Comparison of ENCODE assay signal across 15 cellular contexts in the genomic region with DNA sequence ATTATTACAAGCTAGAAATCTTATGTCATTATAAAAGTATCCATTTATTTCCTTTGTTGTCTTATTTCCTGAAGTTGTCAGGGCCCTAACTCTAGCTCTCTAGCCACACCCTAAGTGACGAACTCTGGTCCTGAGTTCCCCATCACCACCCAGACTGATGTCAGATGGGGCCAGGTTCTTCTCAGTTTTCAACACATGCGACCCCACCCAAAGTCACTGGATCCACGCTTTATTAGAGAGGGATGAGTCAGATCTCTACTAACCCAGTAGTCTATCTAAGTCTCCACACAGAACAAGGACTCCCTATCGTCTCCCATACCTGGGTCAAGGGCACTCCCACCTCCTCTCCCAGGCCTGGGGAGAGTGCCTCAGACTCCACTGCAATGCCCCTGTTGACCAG. TPM values are rescaled to one million over a fixed set of nuclear protein-coding genes. Genes with fewer than 3 reads are reported as not detected.
DNase-seq lines count a peak whose midpoint lies in the region; ATAC-seq, FAIRE-seq and TF ChIP-seq lines count a peak whose summit lies in the region.
"Had no signal": no experiment of that assay in that cellular context is flagged by ENCODE, and none has a peak within 500 bp of the region (broad histone marks: within the 10 kb centered on the region; RNA-seq: fewer than 3 reads in every experiment).

No MANE protein-coding gene starts in this region.

- POLR2A ChIA-PET in PC-9 (lab: Charles Lee; ENCODE audit: unreplicated experiment) (interaction anchor here (0.7 kb wide), 1 partner anchor 255 kb away, joined by 3 read pairs; the partner anchor contains the start of gene CCDC112), endothelial cell of umbilical vein (lab: Charles Lee) (interaction anchor here (0.6 kb wide), 1 partner anchor 11 kb away, joined by 3 read pairs; no protein-coding TSS in a partner anchor)
- POLR2A ChIA-PET in naive thymus-derived CD4-positive, alpha-beta T cell (lab: Charles Lee), result no interaction called here

- H3K9me1 ChIP-seq in endothelial cell of umbilical vein (replicated peaks; ENCODE audit: control insufficient read depth, extremely low read depth, insufficient read depth, low read length), result no peaks in the 10 kb centered on the region

- no peak overlapping the region for H3K27ac Mint-ChIP-seq in naive thymus-derived CD4-positive, alpha-beta T cell
- H3K27ac Mint-ChIP-seq: activated T-helper 2 cell treated with anti-CD3 and anti-CD28 coated beads, Interferon-gamma antibody, Interleukin-2, Interleukin-4, amounts not matched to agents 10 μg/mL and 5 μg/mL and 100 μg/mL, durations not matched to agents 14 hours and 24 hours and 36 hours; CD4-positive, alpha-beta T cell; stimulated activated naive CD8-positive, alpha-beta T cell treated with anti-CD3 and anti-CD28 coated beads, Interleukin-15, Interleukin-2, amounts not matched to agents 100 ng/mL and 50 ng/mL, for 24 hours had no signal

- H3K79me2 ChIP-seq in PC-9 (ENCODE audit: low read depth), result no peaks in the 10 kb centered on the region
- H3K79me2 ChIP-seq in endothelial cell of umbilical vein (ENCODE audit: control insufficient read depth, insufficient read depth, low read length), result no peaks in the 10 kb centered on the region

- H3K27ac ChIP-seq in PC-9, result no peak overlapping the region
- no peak overlapping the region for H3K27ac ChIP-seq in endothelial cell of umbilical vein (ENCODE audit: insufficient read depth, low read depth, low read length)
- no peak overlapping the region for H3K27ac ChIP-seq in naive thymus-derived CD4-positive, alpha-beta T cell (ENCODE audit: low read depth, low read length)

- peaks cover 0 to 6% (median under 1%) of the 10 kb centered on the region in 11 donors for H3K9me3 Mint-ChIP-seq in naive thymus-derived CD4-positive, alpha-beta T cell
- H3K9me3 Mint-ChIP-seq: CD4-positive, alpha-beta T cell; stimulated activated naive CD8-positive, alpha-beta T cell treated with anti-CD3 and anti-CD28 coated beads, Interleukin-15, Interleukin-2, amounts not matched to agents 100 ng/mL and 50 ng/mL, for 24 hours had no signal

- peaks cover 0 to 2% (median 0%) of the 10 kb centered on the region in 7 donors for H3K4me1 Mint-ChIP-seq in naive thymus-derived CD4-positive, alpha-beta T cell

- no peaks in the 10 kb centered on the region; the same call in 1 of the 2 replicates for H3F3A ChIP-seq in PC-9 (ENCODE audit: insufficient read depth, low read depth)

- H3K4me1 ChIP-seq in PC-9 (replicated peaks; ENCODE audit: insufficient read depth), result peaks cover 14% of the 10 kb centered on the region; the same call in 1 of the 2 replicates
- peaks cover 10% of the 10 kb centered on the region for H3K4me1 ChIP-seq in endothelial cell of umbilical vein (ENCODE audit: control insufficient read depth, extremely low read depth, insufficient read depth, low read length)
- no peaks in the 10 kb centered on the region for H3K4me1 ChIP-seq in naive thymus-derived CD4-positive, alpha-beta T cell (ENCODE audit: control insufficient read depth in 2 of 2, insufficient read depth in 2 of 2, low read length in 2 of 2)

- H3K9me3 ChIP-seq in PC-9 (ENCODE audit: insufficient read depth, low read depth) (peaks cover 7% of the 10 kb centered on the region), endothelial cell of umbilical vein (replicated peaks; ENCODE audit: control insufficient read depth, insufficient read depth, low read length) (no peaks in the 10 kb centered on the region)
- no peaks in the 10 kb centered on the region for H3K9me3 ChIP-seq in naive thymus-derived CD4-positive, alpha-beta T cell (ENCODE audit: control insufficient read depth in 2 of 3, low read length in 3 of 3)

- peak; percentile 83 for ATAC-seq in naive thymus-derived CD4-positive, alpha-beta T cell
- ATAC-seq in HG03135 (IDR thresholded peaks at IDR 0.05; ENCODE audit: unreplicated experiment), result no peak

- TF ChIP-seq CTCF in PC-9 (conservative IDR thresholded peaks at IDR 0.05) (no peak), endothelial cell of umbilical vein (IDR thresholded peaks at IDR 0.05; ENCODE audit: extremely low read depth in 1 of 2, insufficient read depth in 1 of 2, low read depth in 1 of 2, low read length in 2 of 2) (no peak)

- H3K27me3 ChIP-seq in PC-9 (ENCODE audit: insufficient read depth, low read depth) (no peaks in the 10 kb centered on the region), endothelial cell of umbilical vein (ENCODE audit: control insufficient read depth in 2 of 2, insufficient read depth in 2 of 2, low read length in 2 of 2) (no peaks in the 10 kb centered on the region)
- no peaks in the 10 kb centered on the region for H3K27me3 ChIP-seq in naive thymus-derived CD4-positive, alpha-beta T cell (ENCODE audit: control insufficient read depth in 2 of 2, insufficient read depth in 2 of 2, low read length in 2 of 2)

- intact Hi-C loops in PC-9 (cut with micrococcal nuclease; ENCODE audit: unreplicated experiment), result no loop called here
- intact Hi-C loops in endothelial cell of umbilical vein (cut with micrococcal nuclease), result no loop called here
- intact Hi-C loops in naive thymus-derived CD4-positive, alpha-beta T cell (cut with micrococcal nuclease), result no loop called here

- no peak overlapping the region for H3K4me3 Mint-ChIP-seq in naive thymus-derived CD4-positive, alpha-beta T cell
- H3K4me3 Mint-ChIP-seq: CD4-positive, alpha-beta T cell; stimulated activated naive CD8-positive, alpha-beta T cell treated with anti-CD3 and anti-CD28 coated beads, Interleukin-15, Interleukin-2, amounts not matched to agents 100 ng/mL and 50 ng/mL, for 24 hours had no signal

- no peaks in the 10 kb centered on the region for H3K36me3 Mint-ChIP-seq in naive thymus-derived CD4-positive, alpha-beta T cell

- no peaks in the 10 kb centered on the region for H3K36me3 ChIP-seq in PC-9 (ENCODE audit: low read depth)
- H3K36me3 ChIP-seq in endothelial cell of umbilical vein (ENCODE audit: control insufficient read depth in 2 of 2, extremely low read depth in 1 of 2, insufficient read depth in 2 of 2, low read length in 2 of 2), result no peaks in the 10 kb centered on the region
- H3K36me3 ChIP-seq in naive thymus-derived CD4-positive, alpha-beta T cell (ENCODE audit: control insufficient read depth in 2 of 3, insufficient read depth in 3 of 3, low read length in 3 of 3), result no peaks in the 10 kb centered on the region

- CTCF ChIA-PET in PC-9 (lab: Charles Lee), result no interaction called here
- CTCF ChIA-PET in endothelial cell of umbilical vein (lab: Charles Lee), result interaction anchor here (1.1 to 2.4 kb wide), 4 partner anchors 23 to 484 kb away, joined by 4 to 11 read pairs (median 6); no protein-coding TSS in a partner anchor
- CTCF ChIA-PET in naive thymus-derived CD4-positive, alpha-beta T cell (lab: Charles Lee), result no interaction called here

- no peaks in the 10 kb centered on the region for H3K9me2 ChIP-seq in PC-9 (ENCODE audit: insufficient read depth)

- H4K20me1 ChIP-seq in PC-9 (ENCODE audit: insufficient read depth) (no peaks in the 10 kb centered on the region), endothelial cell of umbilical vein (replicated peaks; ENCODE audit: control insufficient read depth, extremely low read depth, insufficient read depth, low read length) (no peaks in the 10 kb centered on the region)

- H3K9ac ChIP-seq in endothelial cell of umbilical vein (replicated peaks; ENCODE audit: extremely low read depth, insufficient read depth, low read length), result no peak overlapping the region

- H2AFZ ChIP-seq in PC-9 (no peak overlapping the region), endothelial cell of umbilical vein (ENCODE audit: low read depth, low read length) (peak overlapping the region; percentile 31)

- BruUV-seq in PC-9 (replicated peaks; lab: Mats Ljungman, UMichigan), result no TSS peak
- no TSS peak for BruUV-seq in endothelial cell of umbilical vein (replicated peaks; lab: Mats Ljungman, UMichigan)

- TF ChIP-seq POLR2A in endothelial cell of umbilical vein (IDR thresholded peaks at IDR 0.05; ENCODE audit: low read depth, low read length), result no peak

- H3K4me3 ChIP-seq in PC-9, result no peak overlapping the region
- H3K4me3 ChIP-seq in endothelial cell of umbilical vein (replicated peaks in 1 of 3; ENCODE audit: insufficient read depth in 1 of 3, low read depth in 1 of 3, low read length in 3 of 3), result no peak overlapping the region
- H3K4me3 ChIP-seq in naive thymus-derived CD4-positive, alpha-beta T cell (ENCODE audit: low read length), result no peak overlapping the region

- peaks cover 0 to 15% (median 4%) of the 10 kb centered on the region in 5 donors for H3K27me3 Mint-ChIP-seq in naive thymus-derived CD4-positive, alpha-beta T cell
- H3K27me3 Mint-ChIP-seq: stimulated activated naive CD8-positive, alpha-beta T cell treated with anti-CD3 and anti-CD28 coated beads, Interleukin-15, Interleukin-2, amounts not matched to agents 100 ng/mL and 50 ng/mL, for 24 hours had no signal

- DNase-seq in GM03348 (ENCODE audit: low spot score) (peak; percentile 10), PC-9 (peak; percentile 14 to 45), endothelial cell of umbilical vein (ENCODE audit: low read depth, low spot score) (no peak), activated T-cell treated with anti-CD3 and anti-CD28 coated beads for 4 hours (no peak), GDM1 (lab: John Stamatoyannopoulos, UW) (no peak)
- DNase-seq in naive thymus-derived CD4-positive, alpha-beta T cell, result no peak
- no peak for DNase-seq in central memory CD4-positive, alpha-beta T cell
- DNase-seq: activated CD4-positive, alpha-beta T cell treated with anti-CD3 and anti-CD28 coated beads for 4 hours; CD4-positive, alpha-beta T cell; NCI-H1417 had no signal

- no peak for FAIRE-seq in endothelial cell of umbilical vein (lab: Jason Lieb, UNC)
- FAIRE-seq: frontal cortex, HTR-8/SVneo had no signal

- dilution Hi-C loops in endothelial cell of umbilical vein (cut with MboI; ENCODE audit: extremely low pct_ligation_motif_present, low sequenced_read_pairs), result no loop called here

- no peak overlapping the region for H3K4me2 ChIP-seq in PC-9
- no peak overlapping the region for H3K4me2 ChIP-seq in endothelial cell of umbilical vein (ENCODE audit: insufficient read depth, low read length)

RNA-seq across cellular contexts. Expression of gene FEM1C, which starts 6.8 kb away (rescaled TPM):
- total RNA-seq in PC-9 (2021) (11.3 and 15.9 TPM in 2 replicates), endothelial cell of umbilical vein (16.0 and 16.7 TPM in 2 replicates)
- 4.3 and 6.2 TPM in 2 replicates for polyA plus RNA-seq in endothelial cell of umbilical vein
- polyA plus RNA-seq in endothelial cell of umbilical vein (2011; cell fraction: cytosol; rRNA removed), result 5.2 and 5.7 TPM in 2 replicates
- polyA plus RNA-seq in endothelial cell of umbilical vein (2011; cell fraction: nucleus; rRNA removed), result 12.3 and 12.9 TPM in 2 replicates
- 8.5 and 9.9 TPM in 2 replicates for polyA plus RNA-seq in endothelial cell of umbilical vein (2012)
- 17.7 and 18.8 TPM in 2 replicates for polyA minus RNA-seq in endothelial cell of umbilical vein
- polyA minus RNA-seq in endothelial cell of umbilical vein (2011; cell fraction: cytosol; rRNA and poly(A)+ RNA removed), result 7.0 TPM
- 26.9 and 32.2 TPM in 2 replicates for polyA minus RNA-seq in endothelial cell of umbilical vein (2011; cell fraction: nucleus; rRNA and poly(A)+ RNA removed)
- total RNA-seq in naive thymus-derived CD4-positive, alpha-beta T cell, result 10 to 100 TPM; 14.9 to 33.1 (median 18.5) TPM
- polyA plus RNA-seq in naive thymus-derived CD4-positive, alpha-beta T cell, result 1 to 10 TPM; 2.0 to 2.7 TPM

RNA-seq across cellular contexts. Expression of gene TICAM2, which starts 50.9 kb away (rescaled TPM):
- total RNA-seq in PC-9 (2021), result 1.8 and 2.1 TPM in 2 replicates
- total RNA-seq in endothelial cell of umbilical vein, result 3.2 and 3.5 TPM in 2 replicates
- polyA plus RNA-seq in endothelial cell of umbilical vein, result 0.10 and 0.18 TPM in 2 replicates
- polyA plus RNA-seq in endothelial cell of umbilical vein (2011; cell fraction: cytosol; rRNA removed), result 0.06 and 0.30 TPM in 2 replicates
- 0.11 and 0.22 TPM in 2 replicates for polyA plus RNA-seq in endothelial cell of umbilical vein (2011; cell fraction: nucleus; rRNA removed)
- polyA plus RNA-seq in endothelial cell of umbilical vein (2012), result 1.3 and 2.5 TPM in 2 replicates
- 0.13 TPM in 1 of 2 replicates, not detected in the other for polyA minus RNA-seq in endothelial cell of umbilical vein
- not detected for polyA minus RNA-seq in endothelial cell of umbilical vein (2011; cell fraction: cytosol; rRNA and poly(A)+ RNA removed)
- polyA minus RNA-seq in endothelial cell of umbilical vein (2011; cell fraction: nucleus; rRNA and poly(A)+ RNA removed), result 0.63 and 0.77 TPM in 2 replicates
- total RNA-seq in naive thymus-derived CD4-positive, alpha-beta T cell, result 1 to 10 TPM in 4 of 5 experiments, under 1 TPM in 1; 0.93 to 3.7 (median 1.9) TPM
- polyA plus RNA-seq in naive thymus-derived CD4-positive, alpha-beta T cell, result under 1 TPM; 0.14 to 0.60 TPM
- total RNA-seq: activated T-helper 2 cell treated with anti-CD3 and anti-CD28 coated beads, Interferon-gamma antibody, Interleukin-2, Interleukin-4, amounts not matched to agents 10 μg/mL and 5 μg/mL and 100 μg/mL, durations not matched to agents 14 hours and 24 hours and 36 hours had no signal

Comparison
In these comparisons a context has a peak if more than half of its experiments do, and no peak if none do; other contexts are left out.
1. DNase-seq: peak in GM03348 (single experiment) and PC-9 (2 of 2); none in endothelial cell of umbilical vein (single experiment), naive thymus-derived CD4-positive, alpha-beta T cell (0 of 9), activated T-cell treated with anti-CD3 and anti-CD28 coated beads for 4 hours (single experiment), central memory CD4-positive, alpha-beta T cell (single experiment) and GDM1 (single experiment).